In genomic region chr16:81645303-81645702, GRCh38 we compare ENCODE assay signal across 8 cellular contexts.
DNase-seq lines count a peak whose midpoint lies in the region; ATAC-seq and TF ChIP-seq lines count a peak whose summit lies in the region.

No MANE protein-coding gene starts in this region.

- peak overlapping the region in 1 of 2 experiments; percentile 86 for H3K14ac ChIP-seq in mesenchymal stem cell (ENCODE audit: low read length in 2 of 2)

- intact Hi-C loops in activated CD4-positive, alpha-beta T cell treated with anti-CD3 and anti-CD28 coated beads, Interleukin-2, amount 10 ng/mL, durations not matched to agents 24 days and 14 days (cut with micrococcal nuclease) = no loop called here

- no peak overlapping the region for H3K4me3 ChIP-seq in AG10803 (ENCODE audit: low read length)
- peak overlapping the region in 1 of 2 experiments; percentile 8 for H3K4me3 ChIP-seq in mesenchymal stem cell (ENCODE audit: insufficient read depth in 1 of 2, low read depth in 1 of 2, low read length in 2 of 2)

- no peak overlapping the region for H2BK15ac ChIP-seq in mesenchymal stem cell (ENCODE audit: low read depth, poor library complexity, severe bottlenecking)

- H3K79me1 ChIP-seq in mesenchymal stem cell (replicated peaks; ENCODE audit: low read length, poor library complexity, severe bottlenecking) = peaks cover 36% of the 10 kb centered on the region

- H3K36me3 Mint-ChIP-seq in activated CD4-positive, alpha-beta T cell treated with anti-CD3 and anti-CD28 coated beads, Interleukin-2, amount 10 ng/mL, durations not matched to agents 24 days and 14 days (ENCODE audit: low read depth) = peaks cover 4% of the 10 kb centered on the region

- no peak overlapping the region for H2BK12ac ChIP-seq in mesenchymal stem cell (ENCODE audit: low read length in 2 of 2)

- no peak overlapping the region for H3K23ac ChIP-seq in mesenchymal stem cell (ENCODE audit: low read length in 2 of 2)

- no peak overlapping the region for H2BK120ac ChIP-seq in mesenchymal stem cell (ENCODE audit: low read depth, low read length)

- no peaks in the 10 kb centered on the region for H3K27me3 ChIP-seq in mesenchymal stem cell (ENCODE audit: control insufficient read depth in 1 of 2, insufficient read depth in 1 of 2, low read length in 2 of 2)

- peaks cover 0 to 15% of the 10 kb centered on the region in 2 experiments for H3K36me3 ChIP-seq in mesenchymal stem cell (ENCODE audit: control insufficient read depth in 1 of 2, insufficient read depth in 2 of 2, low read depth in 1 of 2, low read length in 2 of 2)

- H4K91ac ChIP-seq in mesenchymal stem cell (ENCODE audit: low read length) = no peak overlapping the region

- no peaks in the 10 kb centered on the region for H3K9me3 Mint-ChIP-seq in activated CD4-positive, alpha-beta T cell treated with anti-CD3 and anti-CD28 coated beads, Interleukin-2, amount 10 ng/mL, durations not matched to agents 24 days and 14 days

- H3K9me3 ChIP-seq in mesenchymal stem cell (ENCODE audit: control insufficient read depth, low read length) = no peaks in the 10 kb centered on the region

- DNase-seq in AG10803 (ENCODE audit: low read depth) = peak; percentile 84
- peak; percentile 20 for DNase-seq in NCI-H2029 treated with DMSO at 0.1 percent for 48 hours (lab: John Stamatoyannopoulos, UW)
- peak; percentile 90 for DNase-seq in cerebellar cortex (ENCODE audit: low spot score)
- DNase-seq in mesenchymal stem cell = peak; percentile 95
- DNase-seq in activated CD4-positive, alpha-beta T cell treated with anti-CD3 and anti-CD28 coated beads, Interleukin-2, amount 10 ng/mL, durations not matched to agents 24 days and 14 days = no peak
- no peak for DNase-seq in HT-29 (ENCODE audit: low spot score)
- DNase-seq in mesenteric fat pad (ENCODE audit: low spot score) = no peak

- no peak overlapping the region for H2BK5ac ChIP-seq in mesenchymal stem cell (ENCODE audit: low read depth, low read length, poor library complexity, severe bottlenecking)

- H2AK5ac ChIP-seq in mesenchymal stem cell (ENCODE audit: low read length, severe bottlenecking) = no peak overlapping the region

- peaks cover 21% of the 10 kb centered on the region for H3K4me1 Mint-ChIP-seq in activated CD4-positive, alpha-beta T cell treated with anti-CD3 and anti-CD28 coated beads, Interleukin-2, amount 10 ng/mL, durations not matched to agents 24 days and 14 days

- peak overlapping the region; percentile 48 for H3K9ac ChIP-seq in mesenchymal stem cell (ENCODE audit: low read length)

- no peak for ATAC-seq in HG03039 (IDR thresholded peaks at IDR 0.05; ENCODE audit: unreplicated experiment)

- WGBS in mesenchymal stem cell = 50% methylated on average over 19 of the region's 19 CpGs

- H2AFZ ChIP-seq in mesenchymal stem cell (ENCODE audit: low read depth, low read length) = no peak overlapping the region

- H3K4ac ChIP-seq in mesenchymal stem cell (ENCODE audit: low read depth in 1 of 2, low read length in 2 of 2) = no peak overlapping the region

- no peak overlapping the region for H3K27ac Mint-ChIP-seq in activated CD4-positive, alpha-beta T cell treated with anti-CD3 and anti-CD28 coated beads, Interleukin-2, amount 10 ng/mL, durations not matched to agents 24 days and 14 days

- peak overlapping the region; percentile 78 for H3K4me2 ChIP-seq in mesenchymal stem cell (ENCODE audit: low read length, poor library complexity, severe bottlenecking)

- H3K4me1 ChIP-seq in mesenchymal stem cell (ENCODE audit: control insufficient read depth, insufficient read depth, low read depth, low read length) = peaks cover 29% of the 10 kb centered on the region

- H3K4me3 Mint-ChIP-seq in activated CD4-positive, alpha-beta T cell treated with anti-CD3 and anti-CD28 coated beads, Interleukin-2, amount 10 ng/mL, durations not matched to agents 24 days and 14 days = no peak overlapping the region

- TF ChIP-seq CTCF in AG10803 (conservative IDR thresholded peaks at IDR 0.05; ENCODE audit: low read length) = no peak

- peak overlapping the region in 1 of 2 experiments; percentile 25 for H3K18ac ChIP-seq in mesenchymal stem cell (ENCODE audit: low read depth in 1 of 2, low read length in 2 of 2)

- no peak overlapping the region for H4K8ac ChIP-seq in mesenchymal stem cell (ENCODE audit: low read length)

- peak overlapping the region; percentile 63 for H3K27ac ChIP-seq in mesenchymal stem cell (ENCODE audit: low read length, poor library complexity, severe bottlenecking)

- H3K27me3 Mint-ChIP-seq in activated CD4-positive, alpha-beta T cell treated with anti-CD3 and anti-CD28 coated beads, Interleukin-2, amount 10 ng/mL, durations not matched to agents 24 days and 14 days = no peaks in the 10 kb centered on the region

Comparison
In these comparisons a context has a peak if more than half of its experiments do, and no peak if none do; other contexts are left out.
1. DNase-seq: peak in AG10803 (single experiment), NCI-H2029 treated with DMSO at 0.1 percent for 48 hours (single experiment), cerebellar cortex (single experiment) and mesenchymal stem cell (single experiment); none in activated CD4-positive, alpha-beta T cell treated with anti-CD3 and anti-CD28 coated beads, Interleukin-2, amount 10 ng/mL, durations not matched to agents 24 days and 14 days (single experiment), HT-29 (single experiment) and mesenteric fat pad (single experiment).